Comparison of ENCODE assay signal across 9 cellular contexts in genomic region chr3:186985713-186986364, GRCh38. TPM values are rescaled to one million over a fixed set of nuclear protein-coding genes. Genes with fewer than 3 reads are reported as not detected.
DNase-seq lines count a peak whose midpoint lies in the region; ATAC-seq and TF ChIP-seq lines count a peak whose summit lies in the region.
"Had no signal": no experiment of that assay in that cellular context is flagged by ENCODE, and none has a peak within 500 bp of the region (broad histone marks: within the 10 kb centered on the region; RNA-seq: fewer than 3 reads in every experiment).

No MANE protein-coding gene starts in this region.

- DNase-seq in SK-MEL-5 (ENCODE audit: low read depth, low spot score) (peak; percentile 88), neural crest cell (ENCODE audit: low read depth, low spot score) (no peak), HuH-7.5 (ENCODE audit: low spot score) (no peak), erythroblast (lab: John Stamatoyannopoulos, UW) (no peak), glomerular visceral epithelial cell (ENCODE audit: extremely low spot score) (no peak)
- no peak for DNase-seq in effector memory CD4-positive, alpha-beta T cell

- in situ Hi-C loops in SK-MEL-5 (cut with HindIII; ENCODE audit: low pct_unique_long_range_greater_than_20kb, low sequenced_read_pairs) = no loop called here

- TF ChIP-seq CTCF in neural crest cell (conservative IDR thresholded peaks at IDR 0.05) = no peak

- H3K4me3 ChIP-seq in effector memory CD4-positive, alpha-beta T cell (ENCODE audit: insufficient read depth, low read depth, low read length, poor library complexity, severe bottlenecking) = no peak overlapping the region
- H3K4me3 ChIP-seq: skin epidermis had no signal

- peaks cover 15% of the 10 kb centered on the region for H3K36me3 Mint-ChIP-seq in neural crest cell (ENCODE audit: low read depth)

- H3K4me3 Mint-ChIP-seq in neural crest cell = no peak overlapping the region

- no peaks in the 10 kb centered on the region for H3K9me3 Mint-ChIP-seq in neural crest cell

- H3K9me3 ChIP-seq in effector memory CD4-positive, alpha-beta T cell (ENCODE audit: control insufficient read depth, low read length) = no peaks in the 10 kb centered on the region

- TF ChIP-seq POLR2A in erythroblast (IDR thresholded peaks at IDR 0.05; ENCODE audit: low read length) = no peak

- peaks cover 37% of the 10 kb centered on the region for H3K36me3 ChIP-seq in effector memory CD4-positive, alpha-beta T cell (ENCODE audit: control insufficient read depth, insufficient read depth, low read length)

- no peaks in the 10 kb centered on the region for H3K27me3 ChIP-seq in effector memory CD4-positive, alpha-beta T cell (replicated peaks; ENCODE audit: control insufficient read depth, insufficient read depth, low read length, poor library complexity, severe bottlenecking)

- no peak overlapping the region for H3K27ac ChIP-seq in effector memory CD4-positive, alpha-beta T cell (ENCODE audit: insufficient read depth, low read length, poor library complexity, severe bottlenecking)

- peaks cover 5% of the 10 kb centered on the region for H3K4me1 ChIP-seq in effector memory CD4-positive, alpha-beta T cell (ENCODE audit: control insufficient read depth, insufficient read depth, low read length, poor library complexity, severe bottlenecking)

- peaks cover 16% of the 10 kb centered on the region for H3K4me1 Mint-ChIP-seq in neural crest cell

- peak overlapping the region; percentile 81 for H3K27ac Mint-ChIP-seq in neural crest cell (ENCODE audit: unreplicated experiment)

- no peaks in the 10 kb centered on the region for H3K27me3 Mint-ChIP-seq in neural crest cell (ENCODE audit: low read depth)

- ATAC-seq in GM18520 (IDR thresholded peaks at IDR 0.05; ENCODE audit: unreplicated experiment) (peak; percentile 32), HG02884 (IDR thresholded peaks at IDR 0.05; ENCODE audit: unreplicated experiment) (peak; percentile 46)

RNA-seq across cellular contexts. Expression of gene ST6GAL1, which starts 55.5 kb away (rescaled TPM):
- total RNA-seq in SK-MEL-5 (2014; rRNA removed; shearing (Covaris generic)) = 41.0 and 43.5 TPM in 2 replicates
- polyA plus RNA-seq in SK-MEL-5 (2015; cell fraction: cytosol; rRNA removed) = 87.5 and 116 TPM in 2 replicates
- 65.1 and 94.1 TPM in 2 replicates for polyA plus RNA-seq in SK-MEL-5 (2015; cell fraction: nucleus; rRNA removed)
- 32.6 and 35.1 TPM in 2 replicates for total RNA-seq in neural crest cell
